Comparison of ENCODE assay signal across 14 cellular contexts in the genomic region with DNA sequence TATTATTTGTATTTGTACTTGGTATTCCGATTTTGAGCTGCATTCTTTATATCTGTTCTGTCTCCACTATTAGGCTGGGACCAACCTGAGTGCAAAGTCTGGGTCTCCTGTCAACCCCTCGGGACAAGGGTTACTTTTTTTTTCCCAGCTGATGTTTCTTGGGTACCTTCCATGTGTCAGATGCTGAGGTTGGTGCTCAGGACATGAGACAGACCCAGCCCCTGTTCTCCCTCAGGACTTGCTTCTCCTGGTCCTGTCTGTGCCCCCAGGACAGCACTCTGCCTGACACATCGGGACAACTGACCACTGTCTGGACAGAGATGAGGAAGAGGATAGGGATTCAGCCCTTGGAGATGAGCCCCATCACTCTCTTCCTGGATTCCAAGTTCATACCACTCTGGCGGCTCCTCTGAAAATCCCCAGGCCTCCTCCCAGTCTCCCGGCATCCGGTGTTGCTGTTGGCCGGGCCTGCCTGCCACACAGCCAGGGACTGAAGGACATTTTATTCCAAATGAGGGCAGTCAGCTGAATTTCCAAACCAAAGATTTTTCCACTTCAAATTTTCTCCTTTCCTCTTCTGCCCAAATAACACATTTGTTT. TPM values are rescaled to one million over a fixed set of nuclear protein-coding genes. Genes with fewer than 3 reads are reported as not detected.
DNase-seq lines count a peak whose midpoint lies in the region; ATAC-seq and TF ChIP-seq lines count a peak whose summit lies in the region.
"Had no signal": no experiment of that assay in that cellular context is flagged by ENCODE, and none has a peak within 500 bp of the region (broad histone marks: within the 10 kb centered on the region; RNA-seq: fewer than 3 reads in every experiment).

No MANE protein-coding gene starts in this region.

- H3K36me3 ChIP-seq in breast epithelium (no peaks in the 10 kb centered on the region), mammary epithelial cell (ENCODE audit: insufficient read depth, low read length) (no peaks in the 10 kb centered on the region), prostate gland (no peaks in the 10 kb centered on the region), aorta (ENCODE audit: control insufficient read depth in 1 of 2, insufficient read depth in 2 of 2, low read length in 1 of 2) (no peaks in the 10 kb centered on the region)

- H3K27me3 ChIP-seq in breast epithelium, result peaks cover 0 to under 1% of the 10 kb centered on the region in 2 donors
- H3K27me3 ChIP-seq in mammary epithelial cell (ENCODE audit: insufficient read depth, low read length), result no peaks in the 10 kb centered on the region
- H3K27me3 ChIP-seq in right cardiac atrium (ENCODE audit: control insufficient read depth, insufficient read depth), result no peaks in the 10 kb centered on the region
- H3K27me3 ChIP-seq in prostate gland (replicated peaks; ENCODE audit: insufficient read depth), result no peaks in the 10 kb centered on the region
- no peaks in the 10 kb centered on the region for H3K27me3 ChIP-seq in aorta (ENCODE audit: control insufficient read depth in 1 of 2, insufficient read depth in 2 of 2, low read length in 1 of 2)

- in situ Hi-C loops in mammary epithelial cell (cut with MboI; ENCODE audit: low sequenced_read_pairs in 2 of 2), result no loop called here

- DNase-seq in breast epithelium (ENCODE audit: low spot score in 2 of 2) (no peak), mammary epithelial cell (no peak), right cardiac atrium (peak; percentile 71 to 92 (median 89)), prostate gland (ENCODE audit: low spot score) (no peak), aorta (peak; percentile 86 to 91), SKM-1 treated with dmso at 0.1 percent for 144 hours (lab: John Stamatoyannopoulos, UW; ENCODE audit: unreplicated experiment) (no peak)
- DNase-seq in activated naive CD4-positive, alpha-beta T cell (lab: John Stamatoyannopoulos, UW), result no peak
- DNase-seq: activated CD8-positive, alpha-beta memory T cell treated with anti-CD3 and anti-CD28 coated beads, Interleukin-2, amount 50 U/mL, for 4 hours; KG1; SK-N-SH had no signal

- H3K27ac ChIP-seq in breast epithelium (peak overlapping the region; percentile 32 to 41), mammary epithelial cell (ENCODE audit: insufficient read depth, low read depth, low read length) (no peak overlapping the region), right cardiac atrium (ENCODE audit: low read length) (peak overlapping the region; percentile 93), prostate gland (peak overlapping the region; percentile 60 to 68), aorta (ENCODE audit: low read depth in 1 of 2, low read length in 2 of 2) (peak overlapping the region; percentile 83 to 99)
- H3K27ac ChIP-seq: 22Rv1, VCaP had no signal

- ATAC-seq in right cardiac atrium (peak; percentile 79 to 84), aorta (ENCODE audit: low FRiP score) (peak; percentile 79), GM18907 (IDR thresholded peaks at IDR 0.05; ENCODE audit: unreplicated experiment) (no peak)

- H3K4me3 ChIP-seq in breast epithelium (no peak overlapping the region), mammary epithelial cell (replicated peaks in 1 of 3; ENCODE audit: insufficient read depth in 1 of 3, low read depth in 2 of 3, low read length in 3 of 3) (no peak overlapping the region), right cardiac atrium (ENCODE audit: low read length) (no peak overlapping the region), prostate gland (no peak overlapping the region), aorta (ENCODE audit: low read length in 2 of 2) (no peak overlapping the region)

- TF ChIP-seq CTCF in breast epithelium (IDR thresholded peaks at IDR 0.05), result no peak
- TF ChIP-seq CTCF in mammary epithelial cell (conservative IDR thresholded peaks at IDR 0.05 in 1 of 2, IDR thresholded peaks at IDR 0.05 in 1 of 2; ENCODE audit: extremely low read depth in 1 of 2, insufficient read depth in 1 of 2, low read depth in 1 of 2, low read length in 2 of 2), result no peak
- TF ChIP-seq CTCF in prostate gland (IDR thresholded peaks at IDR 0.05), result no peak

- no TSS peak for BruUV-seq in mammary epithelial cell (replicated peaks; lab: Mats Ljungman, UMichigan)

- dilution Hi-C loops in mammary epithelial cell (cut with HindIII; ENCODE audit: low sequenced_read_pairs), result no loop called here

- H3K9me3 ChIP-seq in breast epithelium (no peaks in the 10 kb centered on the region), mammary epithelial cell (replicated peaks; ENCODE audit: insufficient read depth, low read length) (no peaks in the 10 kb centered on the region), right cardiac atrium (ENCODE audit: control insufficient read depth, low read length) (no peaks in the 10 kb centered on the region), prostate gland (no peaks in the 10 kb centered on the region), aorta (ENCODE audit: control insufficient read depth, low read length) (no peaks in the 10 kb centered on the region)
- H3K9me3 ChIP-seq: SK-N-SH had no signal

- no peaks in the 10 kb centered on the region for H3K79me2 ChIP-seq in mammary epithelial cell (ENCODE audit: insufficient read depth, low read length)

- no peak for TF ChIP-seq POLR2A in breast epithelium (IDR thresholded peaks at IDR 0.05)
- TF ChIP-seq POLR2A in prostate gland (IDR thresholded peaks at IDR 0.05), result no peak

- no peaks in the 10 kb centered on the region for H4K20me1 ChIP-seq in mammary epithelial cell (ENCODE audit: insufficient read depth, low read length)

- CTCF ChIA-PET in mammary epithelial cell (lab: Charles Lee; ENCODE audit: low non-redundant PET), result no interaction called here

- 85% methylated on average over 7 of the region's 7 CpGs for WGBS in mammary epithelial cell (ENCODE audit: low coverage, missing lambda C conversion rate)
- WGBS in right cardiac atrium, result 36% methylated on average over 7 of the region's 7 CpGs
- 58% methylated on average over 7 of the region's 7 CpGs for WGBS in prostate gland
- 4 to 7% methylated on average over 7 of the region's 7 CpGs for WGBS in aorta, 2 donors

- H3K9ac ChIP-seq in mammary epithelial cell (ENCODE audit: insufficient read depth, low read length), result no peak overlapping the region
- H3K9ac ChIP-seq: SK-N-SH had no signal

- H3K4me1 ChIP-seq in breast epithelium, result peaks cover 0 to 5% of the 10 kb centered on the region in 2 donors
- H3K4me1 ChIP-seq in mammary epithelial cell (ENCODE audit: insufficient read depth, low read length), result peaks cover 9% of the 10 kb centered on the region
- no peaks in the 10 kb centered on the region for H3K4me1 ChIP-seq in right cardiac atrium (ENCODE audit: control insufficient read depth, insufficient read depth, low read length)
- H3K4me1 ChIP-seq in prostate gland (replicated peaks), result no peaks in the 10 kb centered on the region
- H3K4me1 ChIP-seq in aorta (ENCODE audit: control insufficient read depth in 1 of 2, insufficient read depth in 2 of 2, low read length in 2 of 2), result peaks cover 8 to 10% of the 10 kb centered on the region in 2 donors

- intact Hi-C loops in breast epithelium (cut with DNase I; ENCODE audit: low total_unique reads), result no loop called here
- intact Hi-C loops in mammary epithelial cell (cut with micrococcal nuclease), result no loop called here
- intact Hi-C loops in right cardiac atrium (cut with DNase I), result loop anchor here in 1 of 4 donors (2.0 kb wide), 1 partner anchor 28 kb away; no protein-coding TSS in a partner anchor
- intact Hi-C loops in prostate gland (cut with DNase I), result loop anchor here (10.0 kb wide), 1 partner anchor 78 kb away; no protein-coding TSS in a partner anchor
- intact Hi-C loops in aorta (cut with DNase I), result loop anchor here (5.0 kb wide), 2 partner anchors 36 to 71 kb away; partner anchors contain the start of gene PRELP (in 1 of the 2)

- no peak overlapping the region for H3K4me2 ChIP-seq in mammary epithelial cell (ENCODE audit: insufficient read depth, low read depth, low read length)
- H3K4me2 ChIP-seq: SK-N-SH had no signal

- no peak overlapping the region for H2AFZ ChIP-seq in mammary epithelial cell (ENCODE audit: low read depth, low read length)

RNA-seq across cellular contexts. Expression of gene FMOD, which starts 55.6 kb away (rescaled TPM):
- total RNA-seq in breast epithelium (100 to 1,000 TPM in 1 of 3 donors, 10 to 100 TPM in 2; 79.6 to 132 (median 92.4) TPM), mammary epithelial cell (1 to 10 TPM in 1 of 2 donors, not detected in 1; 1.5 TPM), right cardiac atrium (10 to 100 TPM; 54.8 to 91.6 (median 63.5) TPM), prostate gland (10 to 100 TPM; 40.8 to 95.9 TPM), aorta (100 to 1,000 TPM; 204 to 353 TPM)
- polyA plus RNA-seq in mammary epithelial cell (not detected), right cardiac atrium (35.9 TPM), aorta (100 to 1,000 TPM; 159 to 177 TPM)
- polyA minus RNA-seq in mammary epithelial cell, result not detected
- total RNA-seq: mononuclear cell had no signal
- polyA plus RNA-seq: SK-N-SH had no signal

Comparison
In these comparisons a context has a peak if more than half of its experiments do, and no peak if none do; other contexts are left out.
1. RNA of gene FMOD, which starts 55.6 kb away (total RNA-seq): 204 to 353 TPM in aorta, 40.8 to 95.9 TPM in prostate gland, 79.6 to 132 TPM in breast epithelium and 54.8 to 91.6 TPM in right cardiac atrium; 1.5 TPM in mammary epithelial cell; every median in the first group is over 10 times any median in the second.
2. DNase-seq: peak in right cardiac atrium (3 of 3) and aorta (2 of 2); none in breast epithelium (0 of 2), mammary epithelial cell (single experiment), prostate gland (single experiment), SKM-1 treated with dmso at 0.1 percent for 144 hours (single experiment) and activated naive CD4-positive, alpha-beta T cell (0 of 4).
3. intact Hi-C loops: an anchor here in prostate gland (10.0 kb wide) and aorta (5.0 kb wide); none called in breast epithelium and mammary epithelial cell.